8 cellular contexts compared by ENCODE assay signal in genomic region chr13:23579072-23579885, GRCh38. TPM values are rescaled to one million over a fixed set of nuclear protein-coding genes. Genes with fewer than 3 reads are reported as not detected.
DNase-seq lines count a peak whose midpoint lies in the region; ATAC-seq and TF ChIP-seq lines count a peak whose summit lies in the region.

No MANE protein-coding gene starts in this region.

- POLR2A ChIA-PET in RWPE1 (lab: Yijun Ruan, JAX; ENCODE audit: low non-redundant PET), result no interaction called here

- H3K27ac ChIP-seq in RWPE1 (peak overlapping the region; percentile 45; the same call in 1 of the 2 replicates), foreskin keratinocyte (peak overlapping the region; percentile 78), stomach smooth muscle (ENCODE audit: low read length) (no peak overlapping the region)

- H2AFZ ChIP-seq in neuron (ENCODE audit: low read depth, low read length), result peak overlapping the region; percentile 94

- H3K4me1 ChIP-seq in foreskin keratinocyte (no peaks in the 10 kb centered on the region), neuron (ENCODE audit: insufficient read depth, low read length) (peaks cover 8% of the 10 kb centered on the region), stomach smooth muscle (ENCODE audit: control insufficient read depth, insufficient read depth, low read length) (peaks cover 17% of the 10 kb centered on the region)

- peak overlapping the region; percentile 79 for H3K4me3 ChIP-seq in neuron (ENCODE audit: low read length)
- H3K4me3 ChIP-seq in stomach smooth muscle (ENCODE audit: low read length in 2 of 2), result peak overlapping the region; percentile 80 to 83

- H3K27me3 ChIP-seq in foreskin keratinocyte (peaks cover 21% of the 10 kb centered on the region), neuron (ENCODE audit: insufficient read depth, low read length) (no peaks in the 10 kb centered on the region), stomach smooth muscle (ENCODE audit: control insufficient read depth in 1 of 2, insufficient read depth in 2 of 2, low read length in 2 of 2) (peaks cover 0 to 10% of the 10 kb centered on the region in 2 donors)

- TF ChIP-seq CTCF in RWPE1 (conservative IDR thresholded peaks at IDR 0.05; ENCODE audit: low read depth), result no peak
- no peak for TF ChIP-seq CTCF in foreskin keratinocyte (conservative IDR thresholded peaks at IDR 0.05)

- peak; percentile 83 for ATAC-seq in GM21526 (IDR thresholded peaks at IDR 0.05; ENCODE audit: low FRiP score, unreplicated experiment)
- peak; percentile 95 for ATAC-seq in foreskin keratinocyte

- CTCF ChIA-PET in RWPE1 (lab: Yijun Ruan, JAX), result interaction anchor here (0.5 to 1.1 kb wide), 6 partner anchors 17 to 252 kb away, joined by 3 to 4 read pairs (median 3); no protein-coding TSS in a partner anchor

- DNase-seq in DMS153 (lab: John Stamatoyannopoulos, UW), result peak; percentile 66
- peak; percentile 57 for DNase-seq in HuH-7.5 (ENCODE audit: low spot score)
- DNase-seq in RWPE1 (ENCODE audit: low spot score), result peak; percentile 86
- DNase-seq in activated gamma-delta T cell (lab: John Stamatoyannopoulos, UW), result peak; percentile 73
- peak; percentile 55 to 68 for DNase-seq in foreskin keratinocyte

- no peaks in the 10 kb centered on the region for H3K9me3 ChIP-seq in neuron (ENCODE audit: low read length)
- no peaks in the 10 kb centered on the region for H3K9me3 ChIP-seq in stomach smooth muscle (ENCODE audit: control insufficient read depth in 2 of 2, low read length in 2 of 2)

- H3K9ac ChIP-seq in stomach smooth muscle (ENCODE audit: low read length in 2 of 2), result peak overlapping the region; percentile 54 to 64

- H3K36me3 ChIP-seq in neuron (ENCODE audit: insufficient read depth, low read length), result no peaks in the 10 kb centered on the region
- H3K36me3 ChIP-seq in stomach smooth muscle (ENCODE audit: control insufficient read depth in 2 of 2, insufficient read depth in 2 of 2, low read length in 2 of 2), result no peaks in the 10 kb centered on the region

RNA-seq across cellular contexts. Expression of gene TNFRSF19, which starts 9.1 kb away (rescaled TPM):
- 0.78 and 0.81 TPM in 2 replicates for total RNA-seq in foreskin keratinocyte
- 0.28 and 0.31 TPM in 2 replicates for polyA plus RNA-seq in foreskin keratinocyte
